In the genomic region with DNA sequence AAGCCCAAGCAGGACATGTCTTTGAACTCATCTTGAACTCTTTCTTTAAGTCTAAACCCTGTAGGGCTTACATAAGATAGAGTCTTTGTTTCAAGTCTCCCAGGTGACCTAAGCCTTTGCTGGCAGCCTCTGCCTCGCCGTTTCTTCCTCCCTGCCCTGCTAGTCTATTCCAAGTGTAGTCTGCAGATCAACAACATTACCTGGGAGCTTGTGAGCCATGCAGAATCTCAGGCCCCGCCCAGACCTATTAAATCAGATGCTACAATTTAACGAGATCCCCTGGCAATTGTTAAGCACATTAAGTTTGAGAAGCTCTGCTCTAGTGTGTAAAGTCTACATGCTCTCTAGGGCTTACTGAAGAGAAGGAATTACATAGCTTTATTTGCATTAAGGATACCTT, we compare ENCODE assay signal across 29 cellular contexts.
DNase-seq lines count a peak whose midpoint lies in the region; ATAC-seq, FAIRE-seq and TF ChIP-seq lines count a peak whose summit lies in the region.
"Had no signal": no experiment of that assay in that cellular context is flagged by ENCODE, and none has a peak within 500 bp of the region (broad histone marks: within the 10 kb centered on the region; RNA-seq: fewer than 3 reads in every experiment).

No MANE protein-coding gene starts in this region.

- no peaks in the 10 kb centered on the region for H3K9me3 Mint-ChIP-seq in GM23338
- H3K9me3 Mint-ChIP-seq: activated CD4-positive, alpha-beta T cell treated with anti-CD3 and anti-CD28 coated beads, Interleukin-2, amount 10 ng/mL, durations not matched to agents 7 days and 5 days; activated T-helper 1 cell treated with anti-CD3 and anti-CD28 coated beads, Interleukin-12 subunit alpha, Interleukin-12 subunit beta, Interleukin-2, Interleukin-4 antibody, amounts not matched to agents 30 ng/mL and 10 ng/mL and 1 ng/mL, durations not matched to agents 14 hours and 24 hours and 36 hours; stimulated activated memory B cell treated with anti-CD40 and anti-IgM and Interleukin-4, amounts not matched to agents 10 μg/mL and 1 μg/mL and 100 μg/mL, for 72 hours; T-helper 1 cell treated with Interleukin-12 subunit alpha and Interleukin-12 subunit beta and Interleukin-4 antibody, amounts not matched to agents 30 μg/mL and 1 μg/mL, for 36 hours had no signal

- ATAC-seq in left colon (peak; percentile 20), GM23338 (no peak; the same call in 2 of the 3 replicates), HG03108 (IDR thresholded peaks at IDR 0.05; ENCODE audit: unreplicated experiment) (no peak)
- ATAC-seq: activated CD8-positive, alpha-beta memory T cell treated with anti-CD3 and anti-CD28 coated beads, Interleukin-2, amount 10 ng/mL, durations not matched to agents 7 days and 5 days; GM12878; stimulated activated memory B cell treated with anti-CD40 and anti-IgM and Interleukin-4, amounts not matched to agents 10 μg/mL and 1 μg/mL and 100 μg/mL, for 72 hours had no signal

- DNase-seq in D721Med (ENCODE audit: insufficient read length, low spot score) = no peak
- DNase-seq in HT-29 (ENCODE audit: low spot score) = peak; percentile 5
- peak; percentile 36 for DNase-seq in NCI-H82 treated with DMSO at 0.1 percent for 48 hours (lab: John Stamatoyannopoulos, UW; ENCODE audit: unreplicated experiment)
- no peak for DNase-seq in left colon
- no peak for DNase-seq in GM23338 (ENCODE audit: low spot score)
- no peak for DNase-seq in HUDEP-2 (lab: John Stamatoyannopoulos, UW; ENCODE audit: unreplicated experiment in 76 of 76)
- DNase-seq: activated CD4-positive, alpha-beta T cell treated with anti-CD3 and anti-CD28 coated beads, Interleukin-2, amount 10 ng/mL, durations not matched to agents 7 days and 5 days; activated CD8-positive, alpha-beta memory T cell treated with anti-CD3 and anti-CD28 coated beads, Interleukin-2, amount 10 ng/mL, durations not matched to agents 7 days and 5 days; activated naive CD4-positive, alpha-beta T cell treated with anti-CD3 and anti-CD28 coated beads, Interleukin-2, amount 50 U/mL, for 16 hours; aorta; CD4-positive, CD25-positive, alpha-beta regulatory T cell; central memory CD4-positive, alpha-beta T cell; dermis blood vessel endothelial cell; foreskin fibroblast; Kasumi-1; NCI-H1092; stimulated activated CD4-positive, alpha-beta T cell treated with anti-CD3 and anti-CD28 coated beads, Interleukin-2, amount 100 ng/mL, for 24 hours; testis had no signal

- H3K4me3 Mint-ChIP-seq in GM23338 = no peak overlapping the region
- H3K4me3 Mint-ChIP-seq: activated CD4-positive, alpha-beta T cell treated with anti-CD3 and anti-CD28 coated beads, Interleukin-2, amount 10 ng/mL, durations not matched to agents 7 days and 5 days; activated CD8-positive, alpha-beta memory T cell treated with anti-CD3 and anti-CD28 coated beads, Interleukin-2, amount 10 ng/mL, durations not matched to agents 7 days and 5 days; activated T-helper 1 cell treated with anti-CD3 and anti-CD28 coated beads, Interleukin-12 subunit alpha, Interleukin-12 subunit beta, Interleukin-2, Interleukin-4 antibody, amounts not matched to agents 30 ng/mL and 10 ng/mL and 1 ng/mL, durations not matched to agents 14 hours and 24 hours and 36 hours; CD4-positive, CD25-positive, alpha-beta regulatory T cell; stimulated activated memory B cell treated with anti-CD40 and anti-IgM and Interleukin-4, amounts not matched to agents 10 μg/mL and 1 μg/mL and 100 μg/mL, for 72 hours; T-helper 1 cell treated with Interleukin-12 subunit alpha and Interleukin-12 subunit beta and Interleukin-4 antibody, amounts not matched to agents 30 μg/mL and 1 μg/mL, for 36 hours had no signal

- no peaks in the 10 kb centered on the region; the same call in 1 of the 2 replicates for H4K20me1 ChIP-seq in GM23338 (replicated peaks; ENCODE audit: insufficient read depth)

- H3K27ac Mint-ChIP-seq in GM23338 = no peak overlapping the region
- H3K27ac Mint-ChIP-seq: activated CD4-positive, alpha-beta T cell treated with anti-CD3 and anti-CD28 coated beads, Interleukin-2, amount 10 ng/mL, durations not matched to agents 7 days and 5 days; activated CD8-positive, alpha-beta memory T cell treated with anti-CD3 and anti-CD28 coated beads, Interleukin-2, amount 10 ng/mL, durations not matched to agents 7 days and 5 days; activated T-helper 1 cell treated with anti-CD3 and anti-CD28 coated beads, Interleukin-12 subunit alpha, Interleukin-12 subunit beta, Interleukin-2, Interleukin-4 antibody, amounts not matched to agents 30 ng/mL and 10 ng/mL and 1 ng/mL, durations not matched to agents 14 hours and 24 hours and 36 hours; CD4-positive, CD25-positive, alpha-beta regulatory T cell; stimulated activated memory B cell treated with anti-CD40 and anti-IgM and Interleukin-4, amounts not matched to agents 10 μg/mL and 1 μg/mL and 100 μg/mL, for 72 hours; T-helper 1 cell treated with Interleukin-12 subunit alpha and Interleukin-12 subunit beta and Interleukin-4 antibody, amounts not matched to agents 30 μg/mL and 1 μg/mL, for 36 hours had no signal

- no peak overlapping the region for H3K27ac ChIP-seq in GM23338 (ENCODE audit: low read depth)
- H3K27ac ChIP-seq: SJSA1, skin epidermis, testis had no signal

- H3K36me3 Mint-ChIP-seq in GM23338 (ENCODE audit: low read depth) = peaks cover 6% of the 10 kb centered on the region; the same call in 1 of the 3 replicates
- H3K36me3 Mint-ChIP-seq: activated CD8-positive, alpha-beta memory T cell treated with anti-CD3 and anti-CD28 coated beads, Interleukin-2, amount 10 ng/mL, durations not matched to agents 7 days and 5 days; CD4-positive, CD25-positive, alpha-beta regulatory T cell; stimulated activated memory B cell treated with anti-CD40 and anti-IgM and Interleukin-4, amounts not matched to agents 10 μg/mL and 1 μg/mL and 100 μg/mL, for 72 hours had no signal

- no peaks in the 10 kb centered on the region for H3K9me2 ChIP-seq in GM23338 (ENCODE audit: insufficient read depth)

- no peak overlapping the region for H2AFZ ChIP-seq in GM23338

- H3K27me3 Mint-ChIP-seq in GM23338 (ENCODE audit: insufficient read depth, low read depth, poor library complexity) = no peaks in the 10 kb centered on the region
- H3K27me3 Mint-ChIP-seq: activated CD4-positive, alpha-beta T cell treated with anti-CD3 and anti-CD28 coated beads, Interleukin-2, amount 10 ng/mL, durations not matched to agents 7 days and 5 days; activated CD8-positive, alpha-beta memory T cell treated with anti-CD3 and anti-CD28 coated beads, Interleukin-2, amount 10 ng/mL, durations not matched to agents 7 days and 5 days; CD4-positive, CD25-positive, alpha-beta regulatory T cell; stimulated activated memory B cell treated with anti-CD40 and anti-IgM and Interleukin-4, amounts not matched to agents 10 μg/mL and 1 μg/mL and 100 μg/mL, for 72 hours had no signal

- H3F3A ChIP-seq in GM23338 (replicated peaks; ENCODE audit: low read depth) = no peaks in the 10 kb centered on the region

- no peaks in the 10 kb centered on the region for H3K36me3 ChIP-seq in GM23338 (ENCODE audit: insufficient read depth)
- H3K36me3 ChIP-seq: SJSA1 had no signal

- H3K4me1 Mint-ChIP-seq in GM23338 = no peaks in the 10 kb centered on the region
- H3K4me1 Mint-ChIP-seq: activated CD4-positive, alpha-beta T cell treated with anti-CD3 and anti-CD28 coated beads, Interleukin-2, amount 10 ng/mL, durations not matched to agents 7 days and 5 days; activated CD8-positive, alpha-beta memory T cell treated with anti-CD3 and anti-CD28 coated beads, Interleukin-2, amount 10 ng/mL, durations not matched to agents 7 days and 5 days; CD4-positive, CD25-positive, alpha-beta regulatory T cell; stimulated activated memory B cell treated with anti-CD40 and anti-IgM and Interleukin-4, amounts not matched to agents 10 μg/mL and 1 μg/mL and 100 μg/mL, for 72 hours had no signal

- intact Hi-C loops in left colon (cut with DNase I, micrococcal nuclease) = no loop called here

- H3K4me1 ChIP-seq in GM23338 (ENCODE audit: insufficient read depth) = no peaks in the 10 kb centered on the region
- H3K4me1 ChIP-seq: SJSA1, testis had no signal

- no peaks in the 10 kb centered on the region for H3K27me3 ChIP-seq in GM23338 (ENCODE audit: insufficient read depth)
- H3K27me3 ChIP-seq: SJSA1, testis had no signal

- no peaks in the 10 kb centered on the region for H3K79me2 ChIP-seq in GM23338 (replicated peaks; ENCODE audit: insufficient read depth)

- no peak for TF ChIP-seq CTCF in D721Med (IDR thresholded peaks at IDR 0.05; ENCODE audit: insufficient read depth, missing control alignments)
- TF ChIP-seq CTCF in GM23338 (conservative IDR thresholded peaks at IDR 0.05; ENCODE audit: low read depth in 2 of 2) = no peak

- FAIRE-seq in D721Med (lab: Jason Lieb, UNC) = peak; percentile 81
- FAIRE-seq: endothelial cell of umbilical vein, GM12878, keratinocyte, RCC 7860 had no signal

- no peak overlapping the region for H3K4me2 ChIP-seq in GM23338

- no peak overlapping the region for H3K4me3 ChIP-seq in GM23338
- H3K4me3 ChIP-seq: GM12878, lung, SJSA1, skin epidermis, testis had no signal

TF ChIP-seq in GM23338, 12 proteins besides CTCF, POLR2A, EP300 and RAD21 (continues in another document):
- TF ChIP-seq, protein P1, sequence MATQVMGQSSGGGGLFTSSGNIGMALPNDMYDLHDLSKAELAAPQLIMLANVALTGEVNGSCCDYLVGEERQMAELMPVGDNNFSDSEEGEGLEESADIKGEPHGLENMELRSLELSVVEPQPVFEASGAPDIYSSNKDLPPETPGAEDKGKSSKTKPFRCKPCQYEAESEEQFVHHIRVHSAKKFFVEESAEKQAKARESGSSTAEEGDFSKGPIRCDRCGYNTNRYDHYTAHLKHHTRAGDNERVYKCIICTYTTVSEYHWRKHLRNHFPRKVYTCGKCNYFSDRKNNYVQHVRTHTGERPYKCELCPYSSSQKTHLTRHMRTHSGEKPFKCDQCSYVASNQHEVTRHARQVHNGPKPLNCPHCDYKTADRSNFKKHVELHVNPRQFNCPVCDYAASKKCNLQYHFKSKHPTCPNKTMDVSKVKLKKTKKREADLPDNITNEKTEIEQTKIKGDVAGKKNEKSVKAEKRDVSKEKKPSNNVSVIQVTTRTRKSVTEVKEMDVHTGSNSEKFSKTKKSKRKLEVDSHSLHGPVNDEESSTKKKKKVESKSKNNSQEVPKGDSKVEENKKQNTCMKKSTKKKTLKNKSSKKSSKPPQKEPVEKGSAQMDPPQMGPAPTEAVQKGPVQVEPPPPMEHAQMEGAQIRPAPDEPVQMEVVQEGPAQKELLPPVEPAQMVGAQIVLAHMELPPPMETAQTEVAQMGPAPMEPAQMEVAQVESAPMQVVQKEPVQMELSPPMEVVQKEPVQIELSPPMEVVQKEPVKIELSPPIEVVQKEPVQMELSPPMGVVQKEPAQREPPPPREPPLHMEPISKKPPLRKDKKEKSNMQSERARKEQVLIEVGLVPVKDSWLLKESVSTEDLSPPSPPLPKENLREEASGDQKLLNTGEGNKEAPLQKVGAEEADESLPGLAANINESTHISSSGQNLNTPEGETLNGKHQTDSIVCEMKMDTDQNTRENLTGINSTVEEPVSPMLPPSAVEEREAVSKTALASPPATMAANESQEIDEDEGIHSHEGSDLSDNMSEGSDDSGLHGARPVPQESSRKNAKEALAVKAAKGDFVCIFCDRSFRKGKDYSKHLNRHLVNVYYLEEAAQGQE (IDR thresholded peaks at IDR 0.05; ENCODE audit: unreplicated experiment) = no peak
- TF ChIP-seq ZNF331 (CRISPR knock-in tag; IDR thresholded peaks at IDR 0.05; ENCODE audit: low read depth) = no peak

Comparison
In these comparisons a context has a peak if more than half of its experiments do, and no peak if none do; other contexts are left out.
1. DNase-seq: peak in HT-29 (single experiment) and NCI-H82 treated with DMSO at 0.1 percent for 48 hours (single experiment); none in D721Med (single experiment), left colon (0 of 2), GM23338 (single experiment) and HUDEP-2 (0 of 76).